ENCODE assay signal across 22 cellular contexts in the genomic region with DNA sequence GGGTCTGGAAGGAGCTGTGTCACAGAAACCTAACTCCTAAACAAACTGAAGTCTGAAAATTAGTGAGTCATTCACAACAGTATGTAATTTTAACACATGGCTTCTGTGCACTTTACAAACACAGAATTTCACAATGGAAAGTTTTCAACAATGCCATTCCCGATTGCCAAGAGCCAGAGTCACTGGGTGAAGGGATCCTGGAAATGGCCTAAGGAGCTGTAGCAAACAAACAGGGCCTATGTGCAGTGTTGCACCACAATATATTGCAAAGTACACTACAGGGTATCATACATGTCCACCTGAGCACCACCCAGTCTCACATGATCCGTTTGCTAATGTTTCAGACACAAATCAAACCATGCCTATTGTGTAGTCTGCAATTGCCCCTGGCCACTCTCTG.
"Had no signal": no experiment of that assay in that cellular context is flagged by ENCODE, and none has a peak within 500 bp of the region (broad histone marks: within the 10 kb centered on the region; RNA-seq: fewer than 3 reads in every experiment).

No MANE protein-coding gene starts in this region.

- H3K36me3 ChIP-seq: cardiac muscle cell, thyroid gland had no signal

- H3K4me1 ChIP-seq: parathyroid adenoma had no signal

- FAIRE-seq: frontal cortex, urothelium cell line had no signal

- H3K9me3 ChIP-seq: thyroid gland had no signal

- H3K27me3 ChIP-seq: cardiac muscle cell, thyroid gland had no signal

- H3K27ac ChIP-seq: cardiac muscle cell, parathyroid adenoma, thyroid gland, VCaP had no signal

- H3K4me3 ChIP-seq: cardiac muscle cell, skin epidermis, thyroid gland had no signal

- DNase-seq: activated CD4-positive, alpha-beta memory T cell treated with anti-CD3 and anti-CD28 coated beads, Interleukin-2, amount 10 ng/mL, durations not matched to agents 7 days and 5 days; activated CD4-positive, alpha-beta T cell treated with anti-CD3 and anti-CD28 coated beads, Interleukin-2, amount 10 ng/mL, durations not matched to agents 24 days and 14 days; activated effector memory CD4-positive, alpha-beta T cell treated with Interleukin-2 at 50 U/mL for 16 hours; activated naive CD4-positive, alpha-beta T cell treated with anti-CD3 and anti-CD28 coated beads for 36 hours; activated T-cell treated with anti-CD3 and anti-CD28 coated beads, Interleukin-2, amount 50 U/mL, for 72 hours; glutamatergic neuron; hippocampal formation; kidney glomerular epithelial cell; left ventricle myocardium superior; mesenchymal stem cell; nucleus accumbens; right cardiac atrium; stimulated activated CD4-positive, alpha-beta T cell treated with anti-CD3 and anti-CD28 coated beads, Interleukin-1b, Interleukin-23, amount 100 ng/mL, for 48 hours; substantia nigra; thyroid gland had no signal

- ATAC-seq: activated CD4-positive, CD25-positive, alpha-beta regulatory T cell treated with anti-CD3 and anti-CD28 coated beads, Interleukin-2, amount 50 U/mL, for 24 hours; activated T-cell treated with anti-CD3 and anti-CD28 coated beads, Interleukin-2, amount 50 U/mL, for 72 hours; left ventricle myocardium superior; right cardiac atrium had no signal
